In genomic region chr2:45343618-45344017, GRCh38 we compare ENCODE assay signal across 1 cellular context.
TF ChIP-seq lines count a peak whose summit lies in the region.

No MANE protein-coding gene starts in this region.

TF ChIP-seq in SK-N-SH treated with all-trans-retinoic acid at 6 μM for 48 hours, 23 proteins besides CTCF, POLR2A, EP300 and RAD21 (continued from another document):
- TF ChIP-seq PPARA (CRISPR knock-in tag; IDR thresholded peaks at IDR 0.05; ENCODE audit: borderline replicate concordance) (no peak), CREB5 (CRISPR knock-in tag; IDR thresholded peaks at IDR 0.05; ENCODE audit: low read depth) (no peak), ESRRG (CRISPR knock-in tag; IDR thresholded peaks at IDR 0.05) (no peak), RARB (CRISPR knock-in tag; IDR thresholded peaks at IDR 0.05) (no peak), SNAI2 (CRISPR knock-in tag; IDR thresholded peaks at IDR 0.05) (no peak), ZNF565 (CRISPR knock-in tag; conservative IDR thresholded peaks at IDR 0.05; ENCODE audit: low read depth) (no peak), ZNF70 (CRISPR knock-in tag; IDR thresholded peaks at IDR 0.05) (no peak), ISL1 (CRISPR knock-in tag; IDR thresholded peaks at IDR 0.05) (no peak), ZFP30 (CRISPR knock-in tag; IDR thresholded peaks at IDR 0.05) (no peak)
